In genomic region chr5:76691470-76692273, GRCh38 we compare ENCODE assay signal across 10 cellular contexts. TPM values are rescaled to one million over a fixed set of nuclear protein-coding genes. Genes with fewer than 3 reads are reported as not detected.
A peak's percentile ranks its signal among the peaks of the same experiment; 100 is the strongest.
DNase-seq lines count a peak whose midpoint lies in the region; ATAC-seq and TF ChIP-seq lines count a peak whose summit lies in the region.
"Had no signal": no experiment of that assay in that cellular context is flagged by ENCODE, and none has a peak within 500 bp of the region (broad histone marks: within the 10 kb centered on the region; RNA-seq: fewer than 3 reads in every experiment).

No MANE protein-coding gene starts in this region.

- H3K4me3 ChIP-seq in GM12865 (ENCODE audit: low read depth, low read length) (no peak overlapping the region), osteoblast (ENCODE audit: insufficient read depth, low read length) (no peak overlapping the region)

- no peaks in the 10 kb centered on the region for H3K9me3 Mint-ChIP-seq in endothelial cell (ENCODE audit: unreplicated experiment)
- H3K9me3 Mint-ChIP-seq: activated naive CD4-positive, alpha-beta T cell treated with anti-CD3 and anti-CD28 coated beads, Interleukin-2, amount 50 U/mL, for 24 hours had no signal

- no peaks in the 10 kb centered on the region for H3K79me2 ChIP-seq in osteoblast (ENCODE audit: insufficient read depth, low read length)

- no peaks in the 10 kb centered on the region for H3K27me3 Mint-ChIP-seq in endothelial cell (ENCODE audit: unreplicated experiment)
- H3K27me3 Mint-ChIP-seq: activated naive CD4-positive, alpha-beta T cell treated with anti-CD3 and anti-CD28 coated beads, Interleukin-2, amount 50 U/mL, for 24 hours had no signal

- no peak for TF ChIP-seq CTCF in GM12865 (IDR thresholded peaks at IDR 0.05; ENCODE audit: insufficient read depth, low read depth, low read length, missing control alignments)
- TF ChIP-seq CTCF in endothelial cell (IDR thresholded peaks at IDR 0.05; ENCODE audit: unreplicated experiment): no peak
- no peak for TF ChIP-seq CTCF in osteoblast (IDR thresholded peaks at IDR 0.05; ENCODE audit: extremely low read depth, low read depth, low read length)

- peak overlapping the region; percentile 51 for H3K4me2 ChIP-seq in osteoblast (ENCODE audit: insufficient read depth, low read length)

- peak; percentile 28 for DNase-seq in GM12865 (ENCODE audit: low read depth)
- peak; percentile 52 for DNase-seq in endothelial cell (ENCODE audit: low spot score)
- DNase-seq in osteoblast (ENCODE audit: insufficient read length, low spot score, missing footprints): peak; percentile 78
- no peak for DNase-seq in epidermal melanocyte (ENCODE audit: insufficient read length, low spot score)
- DNase-seq in NCI-H1436 treated with DMSO at 0.1 percent for 48 hours (lab: John Stamatoyannopoulos, UW): no peak
- DNase-seq: NCI-H510A treated with DMSO at 0.1 percent for 48 hours had no signal

- peak overlapping the region; percentile 86 for H3K27ac ChIP-seq in osteoblast (ENCODE audit: low read depth, low read length)

- no peaks in the 10 kb centered on the region for H3K27me3 ChIP-seq in osteoblast (ENCODE audit: insufficient read depth, low read length)

- peaks cover 43% of the 10 kb centered on the region for H3K4me1 ChIP-seq in osteoblast (ENCODE audit: insufficient read depth, low read length)

- ATAC-seq in GM19328 (IDR thresholded peaks at IDR 0.05; ENCODE audit: unreplicated experiment) (no peak), HG03175 (IDR thresholded peaks at IDR 0.05; ENCODE audit: unreplicated experiment) (no peak)

- H3K9me3 ChIP-seq in osteoblast (ENCODE audit: low read depth, low read length): no peaks in the 10 kb centered on the region

- peak overlapping the region; percentile 97 for H3K27ac Mint-ChIP-seq in endothelial cell (ENCODE audit: unreplicated experiment)
- H3K27ac Mint-ChIP-seq: activated naive CD4-positive, alpha-beta T cell treated with anti-CD3 and anti-CD28 coated beads, Interleukin-2, amount 50 U/mL, for 24 hours had no signal

- no peaks in the 10 kb centered on the region for H3K36me3 ChIP-seq in osteoblast (ENCODE audit: insufficient read depth, low read length)

- H2AFZ ChIP-seq in osteoblast (ENCODE audit: low read length): peak overlapping the region; percentile 47

- H3K4me3 Mint-ChIP-seq in endothelial cell (ENCODE audit: unreplicated experiment): no peak overlapping the region
- H3K4me3 Mint-ChIP-seq: activated naive CD4-positive, alpha-beta T cell treated with anti-CD3 and anti-CD28 coated beads, Interleukin-2, amount 50 U/mL, for 24 hours had no signal

- peaks cover 49% of the 10 kb centered on the region for H3K4me1 Mint-ChIP-seq in endothelial cell (ENCODE audit: unreplicated experiment)
- H3K4me1 Mint-ChIP-seq: activated naive CD4-positive, alpha-beta T cell treated with anti-CD3 and anti-CD28 coated beads, Interleukin-2, amount 50 U/mL, for 24 hours had no signal

- no peaks in the 10 kb centered on the region for H4K20me1 ChIP-seq in osteoblast (ENCODE audit: insufficient read depth, low read length)

- peaks cover 32% of the 10 kb centered on the region for H3K36me3 Mint-ChIP-seq in endothelial cell (ENCODE audit: low read depth, unreplicated experiment)

TF ChIP-seq in PFSK-1, 5 proteins besides CTCF, POLR2A, EP300 and RAD21:
- TF ChIP-seq, protein P1, sequence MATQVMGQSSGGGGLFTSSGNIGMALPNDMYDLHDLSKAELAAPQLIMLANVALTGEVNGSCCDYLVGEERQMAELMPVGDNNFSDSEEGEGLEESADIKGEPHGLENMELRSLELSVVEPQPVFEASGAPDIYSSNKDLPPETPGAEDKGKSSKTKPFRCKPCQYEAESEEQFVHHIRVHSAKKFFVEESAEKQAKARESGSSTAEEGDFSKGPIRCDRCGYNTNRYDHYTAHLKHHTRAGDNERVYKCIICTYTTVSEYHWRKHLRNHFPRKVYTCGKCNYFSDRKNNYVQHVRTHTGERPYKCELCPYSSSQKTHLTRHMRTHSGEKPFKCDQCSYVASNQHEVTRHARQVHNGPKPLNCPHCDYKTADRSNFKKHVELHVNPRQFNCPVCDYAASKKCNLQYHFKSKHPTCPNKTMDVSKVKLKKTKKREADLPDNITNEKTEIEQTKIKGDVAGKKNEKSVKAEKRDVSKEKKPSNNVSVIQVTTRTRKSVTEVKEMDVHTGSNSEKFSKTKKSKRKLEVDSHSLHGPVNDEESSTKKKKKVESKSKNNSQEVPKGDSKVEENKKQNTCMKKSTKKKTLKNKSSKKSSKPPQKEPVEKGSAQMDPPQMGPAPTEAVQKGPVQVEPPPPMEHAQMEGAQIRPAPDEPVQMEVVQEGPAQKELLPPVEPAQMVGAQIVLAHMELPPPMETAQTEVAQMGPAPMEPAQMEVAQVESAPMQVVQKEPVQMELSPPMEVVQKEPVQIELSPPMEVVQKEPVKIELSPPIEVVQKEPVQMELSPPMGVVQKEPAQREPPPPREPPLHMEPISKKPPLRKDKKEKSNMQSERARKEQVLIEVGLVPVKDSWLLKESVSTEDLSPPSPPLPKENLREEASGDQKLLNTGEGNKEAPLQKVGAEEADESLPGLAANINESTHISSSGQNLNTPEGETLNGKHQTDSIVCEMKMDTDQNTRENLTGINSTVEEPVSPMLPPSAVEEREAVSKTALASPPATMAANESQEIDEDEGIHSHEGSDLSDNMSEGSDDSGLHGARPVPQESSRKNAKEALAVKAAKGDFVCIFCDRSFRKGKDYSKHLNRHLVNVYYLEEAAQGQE (IDR thresholded peaks at IDR 0.05; ENCODE audit: insufficient read depth in 1 of 2, low read depth in 2 of 2, low read length in 2 of 2): peak in 1 of 2 experiments; percentile 61; a peak in 1 of 4 replicates
- 0 out of 2 replicates have a peak, but pooled peaks have one; percentile 15 for TF ChIP-seq POLR2AphosphoS5 (IDR thresholded peaks at IDR 0.05; ENCODE audit: low read depth, low read length)
- TF ChIP-seq TAF1 (IDR thresholded peaks at IDR 0.05; ENCODE audit: borderline replicate concordance, insufficient read depth, low read length): no peak
- peak; percentile 62; the same call in 1 of the 2 replicates for TF ChIP-seq SIN3A (IDR thresholded peaks at IDR 0.05; ENCODE audit: borderline replicate concordance, insufficient read depth, low read length)
- TF ChIP-seq FOXP2 (optimal IDR thresholded peaks at IDR 0.05; ENCODE audit: borderline replicate concordance, extremely low read depth, extremely low read length, insufficient read depth): peak; percentile 66

RNA-seq across cellular contexts. Expression of gene F2R, which starts 24.3 kb away (rescaled TPM):
- polyA plus RNA-seq in PFSK-1 (2012; ENCODE audit: insufficient read length, low read depth): 30.0 TPM
- total RNA-seq in endothelial cell (ENCODE audit: unreplicated experiment) (342 TPM), osteoblast (38.7 and 41.0 TPM in 2 replicates)

Comparison
In these comparisons a context has a peak if more than half of its experiments do, and no peak if none do; other contexts are left out.
1. DNase-seq: peak in GM12865 (single experiment), endothelial cell (single experiment) and osteoblast (single experiment); none in epidermal melanocyte (single experiment) and NCI-H1436 treated with DMSO at 0.1 percent for 48 hours (single experiment).